ENCODE assay signal across 15 cellular contexts in genomic region chr10:25556457-25556856, GRCh38.
A peak's percentile ranks its signal among the peaks of the same experiment; 100 is the strongest.
DNase-seq lines count a peak whose midpoint lies in the region; ATAC-seq, FAIRE-seq and TF ChIP-seq lines count a peak whose summit lies in the region.
"Had no signal": no experiment of that assay in that cellular context is flagged by ENCODE, and none has a peak within 500 bp of the region (broad histone marks: within the 10 kb centered on the region; RNA-seq: fewer than 3 reads in every experiment).

No MANE protein-coding gene starts in this region.

- POLR2A ChIA-PET in A549 (lab: Yijun Ruan, JAX) = no interaction called here

- H3K9me3 ChIP-seq in A549 (no peaks in the 10 kb centered on the region), keratinocyte (ENCODE audit: control insufficient read depth, low read depth, low read length) (no peaks in the 10 kb centered on the region)
- H3K9me3 ChIP-seq: SJCRH30, thoracic aorta had no signal

- H3K4me1 ChIP-seq in A549 (no peaks in the 10 kb centered on the region), keratinocyte (ENCODE audit: control insufficient read depth, extremely low read depth, insufficient read depth, low read length) (no peaks in the 10 kb centered on the region)
- H3K4me1 ChIP-seq: SJCRH30 had no signal

- in situ Hi-C loops in astrocyte of the cerebellum (cut with HindIII; ENCODE audit: low sequenced_read_pairs) = no loop called here

- TF ChIP-seq EP300 in A549 (IDR thresholded peaks at IDR 0.05) = no peak

- WGBS in A549 (ENCODE audit: missing lambda C conversion rate) = 13% methylated on average over 5 of the region's 5 CpGs

- TF ChIP-seq CTCF in A549 (IDR thresholded peaks at IDR 0.05) (no peak), LNCaP clone FGC (IDR thresholded peaks at IDR 0.05; ENCODE audit: control insufficient read depth, extremely low read depth, insufficient read depth) (no peak), astrocyte of the cerebellum (IDR thresholded peaks at IDR 0.05; ENCODE audit: low read depth, low read length, missing control alignments) (no peak), keratinocyte (optimal IDR thresholded peaks at IDR 0.05 in 1 of 3, IDR thresholded peaks at IDR 0.05 in 1 of 3, conservative IDR thresholded peaks at IDR 0.05 in 1 of 3; ENCODE audit: extremely low read depth in 1 of 3, insufficient read depth in 2 of 3, low read length in 3 of 3) (no peak)

- H3K36me3 ChIP-seq in keratinocyte (ENCODE audit: control insufficient read depth in 2 of 2, extremely low read depth in 1 of 2, insufficient read depth in 2 of 2, low read length in 2 of 2) = no peaks in the 10 kb centered on the region
- H3K36me3 ChIP-seq: thoracic aorta had no signal

- no peaks in the 10 kb centered on the region for H4K20me1 ChIP-seq in keratinocyte (ENCODE audit: control insufficient read depth, extremely low read depth, insufficient read depth, low read length)

- H3K4me2 ChIP-seq in A549 = 0 out of 3 replicates have a peak overlapping the region, but pooled peaks have one; percentile 26
- no peak overlapping the region for H3K4me2 ChIP-seq in keratinocyte (ENCODE audit: control insufficient read depth, extremely low read depth, insufficient read depth, low read depth, low read length)

- dilution Hi-C loops in keratinocyte (cut with MboI; ENCODE audit: extremely low pct_ligation_motif_present, low sequenced_read_pairs) = no loop called here

- ATAC-seq in A549 (peak; percentile 13 to 31; a peak in 2 of 6 replicates), GM21576 (IDR thresholded peaks at IDR 0.05; ENCODE audit: unreplicated experiment) (no peak), HG02970 (IDR thresholded peaks at IDR 0.05; ENCODE audit: low FRiP score, unreplicated experiment) (no peak)
- ATAC-seq: activated CD8-positive, alpha-beta memory T cell treated with anti-CD3 and anti-CD28 coated beads, Interleukin-2, amount 10 ng/mL, durations not matched to agents 7 days and 5 days; activated naive CD4-positive, alpha-beta T cell treated with anti-CD3 and anti-CD28 coated beads, Interleukin-2, amount 50 U/mL, for 72 hours had no signal

- CTCF ChIA-PET in A549 (lab: Yijun Ruan, JAX) = interaction anchor here (1.5 kb wide), 1 partner anchor 444 kb away, joined by 6 read pairs; no protein-coding TSS in a partner anchor

- no peaks in the 10 kb centered on the region for H3K9me1 ChIP-seq in keratinocyte (ENCODE audit: control insufficient read depth, extremely low read depth, insufficient read depth, low read length)

- no peak for FAIRE-seq in A549 (lab: Jason Lieb, UNC)
- FAIRE-seq in keratinocyte (lab: Jason Lieb, UNC) = no peak

- TF ChIP-seq POLR2A in A549 (IDR thresholded peaks at IDR 0.05; ENCODE audit: low read length) = no peak

- no peak overlapping the region for H2AFZ ChIP-seq in keratinocyte (ENCODE audit: control insufficient read depth, low read length)

- no peaks in the 10 kb centered on the region for H3K79me2 ChIP-seq in keratinocyte (ENCODE audit: control insufficient read depth, insufficient read depth, low read length)

- DNase-seq in A549 (ENCODE audit: low read depth in 1 of 2, low spot score in 1 of 2) = peak in 1 of 2 experiments; percentile 14
- peak; percentile 74 for DNase-seq in LNCaP clone FGC (ENCODE audit: low read depth)
- DNase-seq in astrocyte of the cerebellum (ENCODE audit: low read depth) = peak; percentile 90
- peak; percentile 9 for DNase-seq in keratinocyte (ENCODE audit: low read depth, low spot score)
- no peak for DNase-seq in HuH-7 (ENCODE audit: low spot score)
- no peak for DNase-seq in UCSD-AML1 (lab: John Stamatoyannopoulos, UW; ENCODE audit: unreplicated experiment)
- DNase-seq: activated CD8-positive, alpha-beta memory T cell treated with anti-CD3 and anti-CD28 coated beads, Interleukin-2, amount 10 ng/mL, durations not matched to agents 7 days and 5 days; NCI-H1436; NCI-H526; SJCRH30 had no signal

- no peak for TF ChIP-seq RAD21 in A549 (conservative IDR thresholded peaks at IDR 0.05 in 1 of 2, IDR thresholded peaks at IDR 0.05 in 1 of 2)

- H3K4me3 ChIP-seq in A549 (no peak overlapping the region), LNCaP clone FGC (ENCODE audit: low read depth, low read length) (no peak overlapping the region), astrocyte of the cerebellum (ENCODE audit: low read depth, low read length) (no peak overlapping the region), keratinocyte (ENCODE audit: control insufficient read depth in 2 of 3, extremely low read depth in 1 of 3, insufficient read depth in 2 of 3, low read depth in 1 of 3, low read length in 3 of 3) (no peak overlapping the region)
- H3K4me3 ChIP-seq: coronary artery, SJCRH30, thoracic aorta had no signal

- no peaks in the 10 kb centered on the region for H3K27me3 ChIP-seq in keratinocyte (ENCODE audit: control insufficient read depth, extremely low read depth, insufficient read depth, low read length)
- H3K27me3 ChIP-seq: SJCRH30 had no signal

- H3K9ac ChIP-seq in keratinocyte (ENCODE audit: control insufficient read depth, extremely low read depth, insufficient read depth, low read length) = no peak overlapping the region

- H3K27ac ChIP-seq in A549 (no peak overlapping the region), keratinocyte (ENCODE audit: control insufficient read depth, insufficient read depth, low read length) (no peak overlapping the region)
- H3K27ac ChIP-seq: coronary artery, SJCRH30, thoracic aorta had no signal

TF ChIP-seq in A549, 52 proteins besides CTCF, POLR2A, EP300 and RAD21:
- TF ChIP-seq HEYL (CRISPR knock-in tag; IDR thresholded peaks at IDR 0.05) = no peak
- no peak for TF ChIP-seq CEBPB (IDR thresholded peaks at IDR 0.05)
- no peak for TF ChIP-seq ATOH8 (CRISPR knock-in tag; IDR thresholded peaks at IDR 0.05; ENCODE audit: low read depth)
- TF ChIP-seq KDM5A (IDR thresholded peaks at IDR 0.05) = no peak
- no peak for TF ChIP-seq HOXA7 (CRISPR knock-in tag; IDR thresholded peaks at IDR 0.05)
- no peak for TF ChIP-seq CHD2 (IDR thresholded peaks at IDR 0.05; ENCODE audit: low read length, partially characterized antibody)
- TF ChIP-seq TP53 (CRISPR knock-in tag; IDR thresholded peaks at IDR 0.05) = no peak
- no peak for TF ChIP-seq JUN (IDR thresholded peaks at IDR 0.05)
- TF ChIP-seq HMGXB4 (CRISPR knock-in tag; IDR thresholded peaks at IDR 0.05; ENCODE audit: borderline replicate concordance) = no peak
- no peak for TF ChIP-seq NPAS2 (CRISPR knock-in tag; IDR thresholded peaks at IDR 0.05; ENCODE audit: borderline replicate concordance)
- TF ChIP-seq KDM1A (IDR thresholded peaks at IDR 0.05; ENCODE audit: low read depth) = no peak
- no peak for TF ChIP-seq RFX5 (IDR thresholded peaks at IDR 0.05)
- no peak for TF ChIP-seq POLR2AphosphoS2 (conservative IDR thresholded peaks at IDR 0.05; ENCODE audit: low read length)
- no peak for TF ChIP-seq HOXB5 (CRISPR knock-in tag; IDR thresholded peaks at IDR 0.05)
- no peak for TF ChIP-seq E2F6 (IDR thresholded peaks at IDR 0.05; ENCODE audit: borderline replicate concordance, low read depth)
- no peak for TF ChIP-seq PBX3 (IDR thresholded peaks at IDR 0.05)
TF ChIP-seq in A549: peak in this region for 0.

Comparison
In these comparisons a context has a peak if more than half of its experiments do, and no peak if none do; other contexts are left out.
1. ATAC-seq: peak in A549 (2 of 2); none in GM21576 (single experiment) and HG02970 (single experiment).
2. DNase-seq: peak in LNCaP clone FGC (single experiment), astrocyte of the cerebellum (single experiment) and keratinocyte (single experiment); none in HuH-7 (single experiment) and UCSD-AML1 (single experiment).